In genomic region chrX:118594697-118595420, GRCh38 we compare ENCODE assay signal across 13 cellular contexts.
DNase-seq lines count a peak whose midpoint lies in the region; ATAC-seq, FAIRE-seq and TF ChIP-seq lines count a peak whose summit lies in the region.
"Had no signal": no experiment of that assay in that cellular context is flagged by ENCODE, and none has a peak within 500 bp of the region (broad histone marks: within the 10 kb centered on the region; RNA-seq: fewer than 3 reads in every experiment).

No MANE protein-coding gene starts in this region.

- H3K79me2 ChIP-seq in GM12878 (ENCODE audit: control insufficient read depth, insufficient read depth, low read length) (no peaks in the 10 kb centered on the region), neural progenitor cell (ENCODE audit: low read depth) (no peaks in the 10 kb centered on the region)

- H3K36me3 ChIP-seq in GM12878 (ENCODE audit: control insufficient read depth in 2 of 2, insufficient read depth in 2 of 2, low read length in 1 of 2) (0 out of 4 replicates have a peak, but pooled peaks cover 0 to 2% of the 10 kb centered on the region in 2 experiments), neural progenitor cell (no peaks in the 10 kb centered on the region)
- H3K36me3 ChIP-seq: transverse colon had no signal

- intact Hi-C loops in GM12878 (cut with micrococcal nuclease; ENCODE audit: unreplicated experiment): no loop called here

- H3K9ac ChIP-seq in GM12878 (ENCODE audit: control insufficient read depth, insufficient read depth, low read length): no peak overlapping the region
- H3K9ac ChIP-seq in neural progenitor cell: no peak overlapping the region

- H3K9me3 Mint-ChIP-seq in neural progenitor cell: no peaks in the 10 kb centered on the region

- H3K4me3 Mint-ChIP-seq in neural progenitor cell: no peak overlapping the region

- H2AFZ ChIP-seq in GM12878 (ENCODE audit: control insufficient read depth, low read depth, low read length): no peak overlapping the region
- no peak overlapping the region for H2AFZ ChIP-seq in neural progenitor cell (replicated peaks)

- H3K4me2 ChIP-seq in GM12878 (ENCODE audit: control insufficient read depth, insufficient read depth) (no peak overlapping the region), neural progenitor cell (no peak overlapping the region)

- TSS peak; percentile 51 for BruUV-seq in GM12878 (replicated peaks; lab: Mats Ljungman, UMichigan)

- H3K4me3 ChIP-seq in GM12878: no peak overlapping the region
- H3K4me3 ChIP-seq in neural progenitor cell: no peak overlapping the region
- H3K4me3 ChIP-seq: transverse colon had no signal

- TF ChIP-seq RAD21 in GM12878 (IDR thresholded peaks at IDR 0.05; ENCODE audit: insufficient read depth, low read depth, low read length): no peak

- RAD21 ChIA-PET in GM12878 (lab: Charles Lee; ENCODE audit: unreplicated experiment): no interaction called here

- H3K9me3 ChIP-seq in GM12878 (replicated peaks; ENCODE audit: control insufficient read depth, insufficient read depth, low read length): no peaks in the 10 kb centered on the region
- no peaks in the 10 kb centered on the region for H3K9me3 ChIP-seq in neural progenitor cell (ENCODE audit: low read depth)
- H3K9me3 ChIP-seq: transverse colon had no signal

- CTCF ChIA-PET in GM12878 (lab: Yijun Ruan, JAX): interaction anchor here (2.1 kb wide), 1 partner anchor 8 kb away, joined by 11 read pairs; no protein-coding TSS in a partner anchor

- no peak for FAIRE-seq in GM12878 (lab: Jason Lieb, UNC)

- H3K4me1 ChIP-seq in GM12878 (ENCODE audit: control insufficient read depth, insufficient read depth, low read length) (no peaks in the 10 kb centered on the region), neural progenitor cell (peaks cover 5% of the 10 kb centered on the region)
- H3K4me1 ChIP-seq: transverse colon had no signal

- TF ChIP-seq CTCF in GM12878 (IDR thresholded peaks at IDR 0.05 in 2 of 3, conservative IDR thresholded peaks at IDR 0.05 in 1 of 3; ENCODE audit: control insufficient read depth in 2 of 3, extremely low read depth in 1 of 3, insufficient read depth in 1 of 3, low read depth in 3 of 3, low read length in 3 of 3) (no peak), neural progenitor cell (IDR thresholded peaks at IDR 0.05) (no peak)

- TF ChIP-seq EP300 in GM12878 (IDR thresholded peaks at IDR 0.05; ENCODE audit: borderline replicate concordance in 1 of 2, control insufficient read depth in 1 of 2, low read depth in 2 of 2, low read length in 2 of 2): no peak

- H3K27ac ChIP-seq in GM12878 (ENCODE audit: control insufficient read depth, insufficient read depth): no peak overlapping the region
- H3K27ac ChIP-seq in neural progenitor cell: no peak overlapping the region

- H3K4me1 Mint-ChIP-seq in neural progenitor cell: peaks cover 3% of the 10 kb centered on the region

- SMC1A ChIA-PET in GM12878 (lab: Charles Lee; ENCODE audit: uncharacterized antibody, unreplicated experiment): no interaction called here

- no peaks in the 10 kb centered on the region for H3K27me3 Mint-ChIP-seq in neural progenitor cell (ENCODE audit: insufficient read depth, low read depth)

- H3K27ac Mint-ChIP-seq in neural progenitor cell: no peak overlapping the region

- in situ Hi-C loops in GM12878 (cut with MboI): no loop called here

- WGBS in GM12878 (ENCODE audit: insufficient coverage, insufficient replicate concordance, low lambda C conversion rate, missing lambda C conversion rate): 65% methylated on average over 4 of the region's 4 CpGs

- H3K27me3 ChIP-seq in GM12878 (replicated peaks in 1 of 2; ENCODE audit: control insufficient read depth in 2 of 2, insufficient read depth in 2 of 2, low read length in 1 of 2): no peaks in the 10 kb centered on the region
- H3K27me3 ChIP-seq in neural progenitor cell: no peaks in the 10 kb centered on the region
- H3K27me3 ChIP-seq: transverse colon had no signal

- ATAC-seq in GM12878: no peak

- TF ChIP-seq POLR2A in GM12878 (IDR thresholded peaks at IDR 0.05; ENCODE audit: low read depth, low read length): no peak

- DNase-seq in SIG-M5 treated with dmso at 0.1 percent for 504 hours (lab: John Stamatoyannopoulos, UW; ENCODE audit: unreplicated experiment) (peak; percentile 57), SIG-M5 (lab: John Stamatoyannopoulos, UW) (no peak), Kasumi-1 (lab: John Stamatoyannopoulos, UW) (peak; percentile 51 to 65), GM12878 (ENCODE audit: low read depth, low spot score) (no peak), neural progenitor cell (ENCODE audit: low spot score) (peak; percentile 6), DMS153 treated with DMSO at 0.1 percent for 48 hours (lab: John Stamatoyannopoulos, UW; ENCODE audit: unreplicated experiment) (no peak), RPMI8226 (no peak), amygdala (lab: John Stamatoyannopoulos, UW) (no peak)
- DNase-seq: effector CD4-positive, alpha-beta T cell; kidney glomerular epithelial cell; NCI-H526 treated with DMSO at 0.1 percent for 48 hours; SHP77; transverse colon had no signal

- POLR2A ChIA-PET in GM12878 (lab: Charles Lee): no interaction called here

- H3F3A ChIP-seq in neural progenitor cell (ENCODE audit: low read depth): no peaks in the 10 kb centered on the region

- peaks cover 22% of the 10 kb centered on the region for H3K36me3 Mint-ChIP-seq in neural progenitor cell

- H4K20me1 ChIP-seq in GM12878 (ENCODE audit: control insufficient read depth, insufficient read depth) (no peaks in the 10 kb centered on the region), neural progenitor cell (ENCODE audit: low read depth) (no peaks in the 10 kb centered on the region)

TF ChIP-seq in GM12878, 131 proteins besides CTCF, POLR2A, EP300 and RAD21:
- TF ChIP-seq ZNF207 (IDR thresholded peaks at IDR 0.05; ENCODE audit: borderline replicate concordance): no peak
- TF ChIP-seq KAT2A (conservative IDR thresholded peaks at IDR 0.05; ENCODE audit: control insufficient read depth, low read depth, low read length): no peak
- no peak for TF ChIP-seq STAT3 (IDR thresholded peaks at IDR 0.05; ENCODE audit: low read depth, low read length)

Comparison
In these comparisons a context has a peak if more than half of its experiments do, and no peak if none do; other contexts are left out.
1. DNase-seq: peak in SIG-M5 treated with dmso at 0.1 percent for 504 hours (single experiment), Kasumi-1 (2 of 2) and neural progenitor cell (single experiment); none in SIG-M5 (single experiment), GM12878 (single experiment), DMS153 treated with DMSO at 0.1 percent for 48 hours (single experiment), RPMI8226 (single experiment) and amygdala (0 of 56).